In the genomic region with DNA sequence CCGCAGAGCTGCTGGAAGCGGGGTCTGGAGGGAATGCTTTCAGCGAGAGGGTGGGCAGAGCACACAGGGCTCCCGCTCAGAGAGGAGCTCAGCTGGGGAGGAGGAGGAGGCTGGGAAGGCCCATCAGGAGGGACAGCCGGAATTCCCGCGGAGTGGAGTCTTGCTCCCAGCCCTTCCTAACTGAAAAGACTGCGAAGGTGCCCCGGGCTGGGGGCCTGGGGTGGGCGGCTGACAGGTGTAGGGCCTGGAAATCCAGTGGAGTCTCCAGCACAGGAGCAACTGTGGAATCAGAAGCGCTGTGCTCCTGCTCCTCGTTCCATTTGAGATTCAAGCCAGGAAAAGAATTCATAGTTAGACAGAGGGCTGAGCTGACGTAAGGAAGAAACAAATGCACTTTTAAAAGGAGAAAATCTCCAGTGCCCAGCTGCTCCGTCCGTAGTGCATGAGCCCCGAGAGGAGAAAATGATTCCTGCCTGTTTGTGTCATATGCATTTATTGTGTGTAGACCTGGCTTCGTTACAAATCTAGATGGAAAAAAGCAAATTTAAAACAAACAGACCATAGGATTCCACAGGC, we compare ENCODE assay signal across 18 cellular contexts.
DNase-seq lines count a peak whose midpoint lies in the region; ATAC-seq and TF ChIP-seq lines count a peak whose summit lies in the region.
"Had no signal": no experiment of that assay in that cellular context is flagged by ENCODE, and none has a peak within 500 bp of the region (broad histone marks: within the 10 kb centered on the region; RNA-seq: fewer than 3 reads in every experiment).

No MANE protein-coding gene starts in this region.

- no peak for TF ChIP-seq EP300 in stomach (IDR thresholded peaks at IDR 0.05)

- no peak overlapping the region for H3K4me3 Mint-ChIP-seq in mesothelial cell of epicardium
- H3K4me3 Mint-ChIP-seq: CD4-positive, CD25-positive, alpha-beta regulatory T cell; HFFc6 had no signal

- CTCF ChIA-PET in RWPE1 (lab: Yijun Ruan, JAX): interaction anchor here (0.6 kb wide), 1 partner anchor 116 kb away, joined by 4 read pairs; no protein-coding TSS in a partner anchor

- H3K27ac Mint-ChIP-seq in mesothelial cell of epicardium: peak overlapping the region; percentile 68
- H3K27ac Mint-ChIP-seq: CD4-positive, CD25-positive, alpha-beta regulatory T cell; HFFc6 had no signal

- H3K27me3 ChIP-seq in stomach: peaks cover 0 to 8% (median 0%) of the 10 kb centered on the region in 3 donors
- H3K27me3 ChIP-seq in MG63: no peaks in the 10 kb centered on the region

- no peaks in the 10 kb centered on the region for H3K27me3 Mint-ChIP-seq in mesothelial cell of epicardium (ENCODE audit: low read depth)
- H3K27me3 Mint-ChIP-seq: CD4-positive, CD25-positive, alpha-beta regulatory T cell had no signal

- H3K27ac ChIP-seq in RWPE1: peak overlapping the region; percentile 76
- peak overlapping the region; percentile 6 for H3K27ac ChIP-seq in epithelial cell of prostate
- peak overlapping the region in 4 of 5 donors; percentile 26 to 82 (median 56) for H3K27ac ChIP-seq in stomach
- H3K27ac ChIP-seq: GM23248 had no signal

- H3K9me3 ChIP-seq in stomach: no peaks in the 10 kb centered on the region
- no peaks in the 10 kb centered on the region for H3K9me3 ChIP-seq in MG63

- peaks cover 4 to 62% (median 30%) of the 10 kb centered on the region in 4 donors for H3K4me1 ChIP-seq in stomach

- peaks cover 6% of the 10 kb centered on the region for H3K9me3 Mint-ChIP-seq in mesothelial cell of epicardium

- H3K36me3 Mint-ChIP-seq in mesothelial cell of epicardium: no peaks in the 10 kb centered on the region
- H3K36me3 Mint-ChIP-seq: CD4-positive, CD25-positive, alpha-beta regulatory T cell had no signal

- WGBS in stomach, 5 donors: 53 to 65% (median 56%) methylated on average over 17 of the region's 17 CpGs

- no peak for TF ChIP-seq POLR2A in stomach (IDR thresholded peaks at IDR 0.05)

- H3K4me1 Mint-ChIP-seq in mesothelial cell of epicardium: peaks cover 56% of the 10 kb centered on the region
- H3K4me1 Mint-ChIP-seq: CD4-positive, CD25-positive, alpha-beta regulatory T cell had no signal

- H3K4me3 ChIP-seq in stomach (no peak overlapping the region), MG63 (no peak overlapping the region)
- H3K4me3 ChIP-seq: GM23248 had no signal

- DNase-seq in RWPE1 (ENCODE audit: low spot score) (no peak), epithelial cell of prostate (ENCODE audit: low read depth, low spot score) (no peak), mesothelial cell of epicardium (ENCODE audit: low spot score in 2 of 2, unreplicated experiment in 2 of 2) (no peak), stomach (no peak), MG63 (no peak), hepatic stellate cell (ENCODE audit: low spot score) (no peak)
- DNase-seq: Caco-2; CD4-positive, CD25-positive, alpha-beta regulatory T cell; GM23248; HFFc6; IMR-90; Kasumi-1; NCI-H1105 treated with DMSO at 0.1 percent for 48 hours; NCI-H187 treated with DMSO at 0.1 percent for 48 hours; NCI-H526 treated with DMSO at 0.1 percent for 48 hours; SIG-M5 had no signal

- TF ChIP-seq CTCF in RWPE1 (conservative IDR thresholded peaks at IDR 0.05; ENCODE audit: low read depth) (no peak), mesothelial cell of epicardium (IDR thresholded peaks at IDR 0.05; ENCODE audit: unreplicated experiment) (no peak), stomach (IDR thresholded peaks at IDR 0.05) (no peak)

- ATAC-seq in GM18907 (IDR thresholded peaks at IDR 0.05; ENCODE audit: unreplicated experiment) (no peak), HG02759 (IDR thresholded peaks at IDR 0.05; ENCODE audit: unreplicated experiment) (no peak)

- H3K36me3 ChIP-seq in stomach (no peaks in the 10 kb centered on the region), MG63 (no peaks in the 10 kb centered on the region)

- POLR2A ChIA-PET in RWPE1 (lab: Yijun Ruan, JAX; ENCODE audit: low non-redundant PET): interaction anchor here (0.7 kb wide), 1 partner anchor 223 kb away, joined by 7 read pairs; no protein-coding TSS in a partner anchor

- intact Hi-C loops in stomach (cut with DNase I; ENCODE audit: low total_unique reads): no loop called here

Comparison
In these comparisons a context has a peak if more than half of its experiments do, and no peak if none do; other contexts are left out.
1. H3K27ac ChIP-seq: peak in every context shown above with its lines; median percentile 76 in RWPE1; 56 in stomach; 6 in epithelial cell of prostate.